ENCODE assay signal across 27 cellular contexts in the genomic region with DNA sequence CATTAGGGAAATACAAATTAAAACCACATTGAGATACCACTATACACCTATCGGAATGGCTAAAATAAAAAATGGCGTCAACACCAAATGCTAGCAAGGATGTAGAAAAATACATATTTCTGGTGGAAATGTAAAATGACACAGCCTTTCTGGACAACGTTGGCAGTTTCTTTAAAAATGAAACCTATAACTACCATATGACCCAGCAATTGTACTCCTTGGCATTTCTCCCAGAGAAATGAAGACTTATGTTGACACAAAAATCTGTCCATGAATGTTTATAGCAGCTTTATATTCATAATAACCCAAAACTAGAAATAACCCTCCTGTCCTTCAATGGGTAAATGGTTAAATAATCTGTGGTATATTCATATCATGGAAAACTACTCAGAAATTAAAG.
"Had no signal": no experiment of that assay in that cellular context is flagged by ENCODE, and none has a peak within 500 bp of the region (broad histone marks: within the 10 kb centered on the region; RNA-seq: fewer than 3 reads in every experiment).

No MANE protein-coding gene starts in this region.

- H3K36me3 ChIP-seq: adrenal gland had no signal

- H3K9me3 ChIP-seq: adrenal gland, body of pancreas had no signal

- H3K27ac ChIP-seq: adrenal gland, body of pancreas, coronary artery, dorsolateral prefrontal cortex had no signal

- DNase-seq: activated CD4-positive, alpha-beta memory T cell treated with anti-CD3 and anti-CD28 coated beads for 36 hours; activated CD4-positive, alpha-beta T cell treated with anti-CD3 and anti-CD28 coated beads for 36 hours; activated CD4-positive, alpha-beta T cell treated with anti-CD3 and anti-CD28 coated beads, Interleukin-2, amount 10 ng/mL, durations not matched to agents 24 days and 14 days; activated CD4-positive, CD25-positive, alpha-beta regulatory T cell; activated CD4-positive, CD25-positive, alpha-beta regulatory T cell treated with anti-CD3 and anti-CD28 coated beads, Interleukin-2, amount 50 U/mL, for 72 hours; activated CD8-positive, alpha-beta memory T cell treated with anti-CD3 and anti-CD28 coated beads, Interleukin-2, amount 10 ng/mL, durations not matched to agents 7 days and 5 days; activated CD8-positive, alpha-beta memory T cell treated with anti-CD3 and anti-CD28 coated beads, Interleukin-2, amount 50 U/mL, for 4 hours; activated CD8-positive, alpha-beta T cell treated with anti-CD3 and anti-CD28 coated beads, Interleukin-2, amount 10 ng/mL, durations not matched to agents 7 days and 5 days; activated effector memory CD4-positive, alpha-beta T cell treated with anti-CD3 and anti-CD28 coated beads, Interleukin-2, amount 50 U/mL, for 16 hours; activated naive CD4-positive, alpha-beta T cell treated with anti-CD3 and anti-CD28 coated beads for 36 hours; activated naive CD8-positive, alpha-beta T cell treated with anti-CD3 and anti-CD28 coated beads for 36 hours; activated naive CD8-positive, alpha-beta T cell treated with anti-CD3 and anti-CD28 coated beads, Interleukin-2, amount 50 U/mL, for 24 hours; activated T-cell treated with anti-CD3 and anti-CD28 coated beads, Interleukin-2, amount 50 U/mL, for 1 hour; activated T-cell treated with anti-CD3 and anti-CD28 coated beads, Interleukin-2, amount 50 U/mL, for 48 hours; adrenal gland; amygdala; aorta; body of pancreas; caudate nucleus; dorsolateral prefrontal cortex; effector memory CD4-positive, alpha-beta T cell; endodermal cell; foreskin fibroblast; head of caudate nucleus; T-helper 2 cell had no signal

- H3K27me3 ChIP-seq: adrenal gland, body of pancreas, dorsolateral prefrontal cortex had no signal

- H3K4me3 ChIP-seq: adrenal gland, body of pancreas, coronary artery, dorsolateral prefrontal cortex had no signal

- ATAC-seq: activated CD4-positive, alpha-beta T cell treated with anti-CD3 and anti-CD28 coated beads for 36 hours; activated CD8-positive, alpha-beta memory T cell treated with anti-CD3 and anti-CD28 coated beads, Interleukin-2, amount 10 ng/mL, durations not matched to agents 7 days and 5 days; activated CD8-positive, alpha-beta T cell treated with anti-CD3 and anti-CD28 coated beads, Interleukin-2, amount 10 ng/mL, durations not matched to agents 7 days and 5 days; activated naive CD8-positive, alpha-beta T cell treated with anti-CD3 and anti-CD28 coated beads, Interleukin-2, amount 50 U/mL, for 24 hours; body of pancreas; esophagus mucosa had no signal

- H3K4me1 ChIP-seq: adrenal gland, body of pancreas had no signal
